8 cellular contexts compared by ENCODE assay signal in genomic region chr7:122137291-122138077, GRCh38. TPM values are rescaled to one million over a fixed set of nuclear protein-coding genes. Genes with fewer than 3 reads are reported as not detected.
DNase-seq lines count a peak whose midpoint lies in the region; ATAC-seq and TF ChIP-seq lines count a peak whose summit lies in the region.

No MANE protein-coding gene starts in this region.

- H3K4me1 ChIP-seq in ACC112 (ENCODE audit: control insufficient read depth, insufficient read depth, low read length, unreplicated experiment) (peaks cover 21% of the 10 kb centered on the region), mucosa of descending colon (ENCODE audit: low read depth) (no peaks in the 10 kb centered on the region)

- H3K27ac ChIP-seq in ACC112 (ENCODE audit: low read depth, low read length): peak overlapping the region; percentile 19

- H3K27me3 Mint-ChIP-seq in chondrocyte (ENCODE audit: low read depth) (no peaks in the 10 kb centered on the region), memory B cell (peaks cover 2% of the 10 kb centered on the region)

- H3K4me3 Mint-ChIP-seq in chondrocyte (ENCODE audit: unreplicated experiment) (peak overlapping the region; percentile 55), memory B cell (peak overlapping the region; percentile 45)

- H3K4me1 Mint-ChIP-seq in chondrocyte (ENCODE audit: low read depth) (peaks cover 30% of the 10 kb centered on the region), memory B cell (peaks cover 11% of the 10 kb centered on the region)

- H3K36me3 Mint-ChIP-seq in chondrocyte (ENCODE audit: low read depth) (no peaks in the 10 kb centered on the region), memory B cell (peaks cover 2% of the 10 kb centered on the region)

- peak overlapping the region; percentile 79 for H3K4me3 ChIP-seq in ACC112 (ENCODE audit: low read depth, low read length)
- no peak overlapping the region for H3K4me3 ChIP-seq in mucosa of descending colon

- H3K36me3 ChIP-seq in ACC112 (ENCODE audit: insufficient read depth, low read length) (no peaks in the 10 kb centered on the region), mucosa of descending colon (ENCODE audit: low read depth) (no peaks in the 10 kb centered on the region)

- intact Hi-C loops in mucosa of descending colon (cut with DNase I, micrococcal nuclease): no loop called here

- ATAC-seq in memory B cell (ENCODE audit: low read depth) (no peak), GM19023 (IDR thresholded peaks at IDR 0.05; ENCODE audit: unreplicated experiment) (no peak), mucosa of descending colon (no peak)

- TF ChIP-seq CTCF in chondrocyte (IDR thresholded peaks at IDR 0.05) (no peak), mucosa of descending colon (IDR thresholded peaks at IDR 0.05) (no peak)

- DNase-seq in LHCN-M2 (ENCODE audit: low read depth) (peak; percentile 19), chondrocyte (ENCODE audit: low spot score) (no peak), memory B cell (ENCODE audit: low spot score in 2 of 2) (no peak), cortex of kidney (lab: John Stamatoyannopoulos, UW) (no peak), mucosa of descending colon (no peak)
- DNase-seq in activated CD4-positive, CD25-positive, alpha-beta regulatory T cell (lab: John Stamatoyannopoulos, UW): no peak

- peak overlapping the region; percentile 73 for H2AFZ ChIP-seq in ACC112 (ENCODE audit: low read length, unreplicated experiment)

- H3K27ac Mint-ChIP-seq in chondrocyte (ENCODE audit: unreplicated experiment) (peak overlapping the region; percentile 65), memory B cell (no peak overlapping the region)

- H3K9me3 ChIP-seq in mucosa of descending colon: no peaks in the 10 kb centered on the region

- H3K9me3 Mint-ChIP-seq in chondrocyte (ENCODE audit: low read depth): no peaks in the 10 kb centered on the region
- no peaks in the 10 kb centered on the region for H3K9me3 Mint-ChIP-seq in memory B cell

- no peaks in the 10 kb centered on the region for H3K27me3 ChIP-seq in ACC112 (ENCODE audit: insufficient read depth, low read length)

- peaks cover 47% of the 10 kb centered on the region for H3K79me2 ChIP-seq in ACC112 (ENCODE audit: control insufficient read depth, insufficient read depth, low read length, unreplicated experiment)

RNA-seq across cellular contexts. Expression of gene AASS, which starts 6.6 kb away (rescaled TPM):
- total RNA-seq in LHCN-M2 (2014; rRNA removed) (9.0 and 11.0 TPM in 2 replicates), chondrocyte (6.7 to 8.8 TPM (median 7.3 TPM) in 3 replicates), mucosa of descending colon (10 to 100 TPM in 1 of 3 donors, 1 to 10 TPM in 2; 4.1 to 14.1 (median 7.4) TPM)
- polyA plus RNA-seq in LHCN-M2 (2012): 2.8 TPM
